In the genomic region with DNA sequence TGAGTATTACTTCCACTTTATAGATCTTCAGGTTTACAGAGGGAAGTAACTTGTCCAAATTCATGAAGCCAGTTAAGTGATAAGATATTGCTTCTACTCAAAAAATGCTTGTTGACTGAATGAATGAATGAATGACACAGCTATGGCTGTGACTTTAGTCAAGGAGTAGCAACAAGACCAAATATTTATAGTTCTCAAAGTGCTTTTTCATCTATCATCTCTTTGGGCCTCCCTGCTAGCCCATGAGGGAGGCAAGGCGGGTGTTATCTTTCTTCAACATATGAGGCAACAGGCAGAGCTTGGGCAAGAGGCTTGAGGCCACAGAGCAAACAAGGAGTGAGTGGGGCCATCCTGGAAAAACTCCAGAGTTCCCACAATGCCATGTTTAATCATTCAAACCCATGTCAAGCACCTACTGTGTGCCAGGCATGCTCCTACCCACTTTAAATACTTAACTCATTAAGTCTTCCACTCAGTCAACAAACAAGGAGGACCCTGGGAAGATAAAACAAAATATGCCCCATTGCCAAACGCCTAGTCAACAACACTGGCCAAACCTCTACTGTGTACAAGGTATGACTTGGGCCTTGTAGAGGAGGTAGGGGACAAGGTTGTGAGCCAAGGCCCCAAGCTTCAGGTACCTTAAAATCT, we compare ENCODE assay signal across 1 cellular context.
TF ChIP-seq lines count a peak whose summit lies in the region.

No MANE protein-coding gene starts in this region.

TF ChIP-seq in IMR-90, 13 proteins besides CTCF, POLR2A, EP300 and RAD21:
- TF ChIP-seq CEBPB (IDR thresholded peaks at IDR 0.05; ENCODE audit: low read depth, low read length): peak; percentile 50
- TF ChIP-seq MAZ (IDR thresholded peaks at IDR 0.05; ENCODE audit: borderline replicate concordance, low read depth, low read length): no peak
